27 cellular contexts compared by ENCODE assay signal in the genomic region with DNA sequence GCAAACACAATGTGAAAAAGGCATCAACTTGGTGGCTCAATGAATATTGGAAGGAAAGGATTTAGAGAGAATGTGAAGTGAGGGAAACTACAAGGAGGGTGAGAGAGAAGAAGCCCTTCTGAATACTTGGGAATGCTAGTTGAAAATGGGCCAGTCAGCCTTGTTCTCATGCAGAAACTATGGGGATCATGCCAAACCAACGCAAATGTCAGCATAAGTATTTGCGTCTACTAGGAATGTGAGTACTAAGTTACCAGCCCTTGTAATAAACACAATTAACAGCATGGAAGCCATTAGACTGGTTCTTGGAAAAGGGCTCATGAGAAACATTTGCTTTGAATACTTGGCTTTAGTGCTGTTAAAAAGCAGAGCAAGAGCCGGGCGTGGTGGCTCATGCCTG.
"Had no signal": no experiment of that assay in that cellular context is flagged by ENCODE, and none has a peak within 500 bp of the region (broad histone marks: within the 10 kb centered on the region; RNA-seq: fewer than 3 reads in every experiment).

No MANE protein-coding gene starts in this region.

- H3K27ac ChIP-seq: Peyer's patch, RWPE1, SJCRH30, VCaP had no signal

- H3K4me1 Mint-ChIP-seq: activated CD4-positive, alpha-beta memory T cell treated with anti-CD3 and anti-CD28 coated beads, Interleukin-2, amount 10 ng/mL, durations not matched to agents 7 days and 5 days; activated CD4-positive, alpha-beta T cell treated with anti-CD3 and anti-CD28 coated beads for 36 hours had no signal

- H3K9ac ChIP-seq: SK-N-SH had no signal

- H3K9me3 Mint-ChIP-seq: activated CD4-positive, alpha-beta memory T cell treated with anti-CD3 and anti-CD28 coated beads, Interleukin-2, amount 10 ng/mL, durations not matched to agents 7 days and 5 days; activated naive CD4-positive, alpha-beta T cell treated with anti-CD3 and anti-CD28 coated beads for 36 hours; activated T-helper 17 cell treated with anti-CD3 and anti-CD28 coated beads, Interleukin-2, amount 50 U/mL, for 72 hours had no signal

- H3K27ac Mint-ChIP-seq: activated CD4-positive, alpha-beta memory T cell treated with anti-CD3 and anti-CD28 coated beads, Interleukin-2, amount 10 ng/mL, durations not matched to agents 7 days and 5 days; activated CD4-positive, alpha-beta T cell treated with anti-CD3 and anti-CD28 coated beads for 36 hours; activated naive CD4-positive, alpha-beta T cell treated with anti-CD3 and anti-CD28 coated beads for 36 hours; activated naive CD8-positive, alpha-beta T cell; activated T-helper 17 cell treated with anti-CD3 and anti-CD28 coated beads, Interleukin-2, amount 50 U/mL, for 72 hours had no signal

- H3K27me3 Mint-ChIP-seq: activated CD4-positive, alpha-beta T cell treated with anti-CD3 and anti-CD28 coated beads for 36 hours; activated naive CD8-positive, alpha-beta T cell had no signal

- H3K9me3 ChIP-seq: Peyer's patch, SJCRH30, SK-N-SH had no signal

- H3K27me3 ChIP-seq: Peyer's patch, SJCRH30 had no signal

- H3K4me3 Mint-ChIP-seq: activated CD4-positive, alpha-beta memory T cell treated with anti-CD3 and anti-CD28 coated beads, Interleukin-2, amount 10 ng/mL, durations not matched to agents 7 days and 5 days; activated CD4-positive, alpha-beta T cell treated with anti-CD3 and anti-CD28 coated beads for 36 hours; activated naive CD4-positive, alpha-beta T cell treated with anti-CD3 and anti-CD28 coated beads for 36 hours; activated naive CD8-positive, alpha-beta T cell; activated T-helper 17 cell treated with anti-CD3 and anti-CD28 coated beads, Interleukin-2, amount 50 U/mL, for 72 hours had no signal

- DNase-seq: activated CD4-positive, alpha-beta memory T cell treated with anti-CD3 and anti-CD28 coated beads, Interleukin-2, amount 10 ng/mL, durations not matched to agents 7 days and 5 days; activated CD4-positive, alpha-beta T cell treated with anti-CD3 and anti-CD28 coated beads for 36 hours; activated CD4-positive, alpha-beta T cell treated with anti-CD3 and anti-CD28 coated beads, Interleukin-2, amount 50 U/mL, for 1 hour; activated gamma-delta T cell; activated naive CD4-positive, alpha-beta T cell treated with anti-CD3 and anti-CD28 coated beads for 36 hours; activated T-cell treated with anti-CD3 and anti-CD28 coated beads for 4 hours; activated T-cell treated with anti-CD3 and anti-CD28 coated beads, Interleukin-2, amount 50 U/mL, for 48 hours; amygdala; cerebellar nuclear complex; MM.1S; NCI-H1105; NCI-H1436; NCI-H1694 treated with DMSO at 0.1 percent for 48 hours; NCI-H2029 treated with DMSO at 0.1 percent for 48 hours; NCI-H510A treated with DMSO at 0.1 percent for 48 hours; NCI-H69; NK-92 treated with Interleukin-12 subunit alpha and Interleukin-12 subunit beta, amount 100 ng/mL, for 24 hours; OCI-M1; Peyer's patch; Right ventricle myocardium superior; SJCRH30; SK-N-SH; T-helper 1 cell had no signal

- ATAC-seq: activated CD4-positive, alpha-beta T cell treated with anti-CD3 and anti-CD28 coated beads for 36 hours; activated T-helper 17 cell treated with anti-CD3 and anti-CD28 coated beads, Interleukin-2, amount 50 U/mL, for 72 hours had no signal

- H3K36me3 ChIP-seq: Peyer's patch, SJCRH30 had no signal

- H3K4me2 ChIP-seq: SK-N-SH had no signal

- H3K4me3 ChIP-seq: Peyer's patch, SJCRH30 had no signal

- H3K4me1 ChIP-seq: Peyer's patch, SJCRH30 had no signal
